In genomic region chr3:12187448-12188327, GRCh38 we compare ENCODE assay signal across 8 cellular contexts. TPM values are rescaled to one million over a fixed set of nuclear protein-coding genes. Genes with fewer than 3 reads are reported as not detected.
A peak's percentile ranks its signal among the peaks of the same experiment; 100 is the strongest.
DNase-seq lines count a peak whose midpoint lies in the region; ATAC-seq, FAIRE-seq and TF ChIP-seq lines count a peak whose summit lies in the region.

No MANE protein-coding gene starts in this region.

- H3K27ac Mint-ChIP-seq in MCF 10A (ENCODE audit: low read depth, unreplicated experiment): peak overlapping the region; percentile 96

- peak overlapping the region; percentile 66; the same call in 1 of the 2 replicates for H2AFZ ChIP-seq in PC-9

- H3F3A ChIP-seq in PC-9 (ENCODE audit: insufficient read depth, low read depth): peaks cover 37% of the 10 kb centered on the region

- DNase-seq in GM18507 (ENCODE audit: extremely low spot score, insufficient read length, low read depth): peak; percentile 37
- peak; percentile 23 to 71 for DNase-seq in PC-9
- peak; percentile 60 for DNase-seq in MCF 10A (ENCODE audit: unreplicated experiment)
- no peak for DNase-seq in NCI-H345 (lab: John Stamatoyannopoulos, UW)

- ATAC-seq in HG02678 (IDR thresholded peaks at IDR 0.05; ENCODE audit: unreplicated experiment): peak; percentile 73
- ATAC-seq in GM19455 (IDR thresholded peaks at IDR 0.05; ENCODE audit: unreplicated experiment): no peak

- H3K27me3 ChIP-seq in PC-9 (ENCODE audit: insufficient read depth, low read depth) (no peaks in the 10 kb centered on the region), mucosa of rectum (ENCODE audit: control insufficient read depth in 2 of 2, insufficient read depth in 2 of 2, low read length in 2 of 2) (no peaks in the 10 kb centered on the region), thymus (ENCODE audit: control insufficient read depth, insufficient read depth) (no peaks in the 10 kb centered on the region)

- H3K4me3 Mint-ChIP-seq in MCF 10A (ENCODE audit: unreplicated experiment): peak overlapping the region; percentile 33

- H3K4me3 ChIP-seq in PC-9 (peak overlapping the region; percentile 8; the same call in 1 of the 2 replicates), mucosa of rectum (ENCODE audit: low read length in 2 of 2) (no peak overlapping the region), thymus (ENCODE audit: low read length) (no peak overlapping the region)

- 10% methylated on average over 7 of the region's 7 CpGs for WGBS in thymus

- BruUV-seq in PC-9 (replicated peaks; lab: Mats Ljungman, UMichigan) (no TSS peak), MCF 10A (replicated peaks; lab: Mats Ljungman, UMichigan) (TSS peak; percentile 71)

- peak overlapping the region in 1 of 2 donors; percentile 14 for H3K9ac ChIP-seq in mucosa of rectum (ENCODE audit: low read depth in 1 of 2, low read length in 2 of 2)

- TF ChIP-seq CTCF in PC-9 (conservative IDR thresholded peaks at IDR 0.05) (no peak), MCF 10A (IDR thresholded peaks at IDR 0.05; ENCODE audit: unreplicated experiment) (no peak)

- CTCF ChIA-PET in PC-9 (lab: Charles Lee): interaction anchor here (0.9 to 1.1 kb wide), 2 partner anchors 9 to 292 kb away, joined by 4 to 6 read pairs; no protein-coding TSS in a partner anchor
- CTCF ChIA-PET in MCF 10A (lab: Yijun Ruan, JAX): interaction anchor here (0.6 to 8.2 kb wide), 7 partner anchors 12 to 591 kb away, joined by 3 to 86 read pairs (median 6); no protein-coding TSS in a partner anchor

- peak overlapping the region; percentile 66 for H3K4me2 ChIP-seq in PC-9

- no peaks in the 10 kb centered on the region for H3K36me3 ChIP-seq in PC-9 (ENCODE audit: low read depth)
- no peaks in the 10 kb centered on the region for H3K36me3 ChIP-seq in mucosa of rectum (ENCODE audit: control insufficient read depth in 2 of 2, insufficient read depth in 2 of 2, low read length in 2 of 2)
- H3K36me3 ChIP-seq in thymus (ENCODE audit: control insufficient read depth, insufficient read depth): no peaks in the 10 kb centered on the region

- H3K79me2 ChIP-seq in PC-9 (ENCODE audit: low read depth): no peaks in the 10 kb centered on the region

- H3K9me3 Mint-ChIP-seq in MCF 10A (ENCODE audit: unreplicated experiment): no peaks in the 10 kb centered on the region

- H3K27me3 Mint-ChIP-seq in MCF 10A (ENCODE audit: insufficient read depth, unreplicated experiment): no peaks in the 10 kb centered on the region

- POLR2A ChIA-PET in PC-9 (lab: Charles Lee; ENCODE audit: unreplicated experiment): interaction anchor here (0.6 to 0.7 kb wide), 7 partner anchors 9 to 324 kb away, joined by 3 to 9 read pairs (median 3); no protein-coding TSS in a partner anchor
- POLR2A ChIA-PET in MCF 10A (lab: Yijun Ruan, JAX): interaction anchor here (0.9 to 1.1 kb wide), 2 partner anchors 18 to 163 kb away, joined by 3 read pairs; no protein-coding TSS in a partner anchor

- peak overlapping the region; percentile 89 for H3K27ac ChIP-seq in PC-9
- peak overlapping the region; percentile 2 to 9 for H3K27ac ChIP-seq in mucosa of rectum (ENCODE audit: low read depth in 2 of 2, low read length in 2 of 2)
- H3K27ac ChIP-seq in thymus (ENCODE audit: low read depth): peak overlapping the region; percentile 77

- peaks cover 31% of the 10 kb centered on the region for H3K4me1 Mint-ChIP-seq in MCF 10A (ENCODE audit: insufficient read depth, unreplicated experiment)

- H3K36me3 Mint-ChIP-seq in MCF 10A (ENCODE audit: insufficient read depth, unreplicated experiment): no peaks in the 10 kb centered on the region

- H3K4me1 ChIP-seq in PC-9 (replicated peaks; ENCODE audit: insufficient read depth): peaks cover 36% of the 10 kb centered on the region
- H3K4me1 ChIP-seq in mucosa of rectum (ENCODE audit: control insufficient read depth in 2 of 2, insufficient read depth in 2 of 2, low read length in 2 of 2): peaks cover 10% of the 10 kb centered on the region in 2 donors
- peaks cover 4% of the 10 kb centered on the region for H3K4me1 ChIP-seq in thymus (ENCODE audit: control insufficient read depth, insufficient read depth, low read length)

- no peaks in the 10 kb centered on the region for H3K9me2 ChIP-seq in PC-9 (ENCODE audit: insufficient read depth)

- H3K9me3 ChIP-seq in PC-9 (ENCODE audit: insufficient read depth, low read depth) (no peaks in the 10 kb centered on the region), mucosa of rectum (ENCODE audit: control insufficient read depth in 2 of 2, low read length in 2 of 2) (no peaks in the 10 kb centered on the region), thymus (ENCODE audit: control insufficient read depth) (no peaks in the 10 kb centered on the region)

- intact Hi-C loops in PC-9 (cut with micrococcal nuclease; ENCODE audit: unreplicated experiment) (no loop called here), MCF 10A (cut with micrococcal nuclease) (no loop called here)

- peak; percentile 93 for FAIRE-seq in GM18507 (lab: Jason Lieb, UNC)

- no peaks in the 10 kb centered on the region for H4K20me1 ChIP-seq in PC-9 (ENCODE audit: insufficient read depth)

RNA-seq across cellular contexts. Expression of gene TIMP4, which starts 29.0 kb away (rescaled TPM):
- total RNA-seq in PC-9 (2021): 15.5 and 19.0 TPM in 2 replicates
- total RNA-seq in MCF 10A (2022): not detected in 2 replicates
- polyA plus RNA-seq in thymus: 4.2 TPM

Comparison
In these comparisons a context has a peak if more than half of its experiments do, and no peak if none do; other contexts are left out.
1. H3K27ac ChIP-seq: peak in every context shown above with its lines; median percentile 89 in PC-9; 77 in thymus; 6 in mucosa of rectum.
2. RNA of gene TIMP4, which starts 29.0 kb away (total RNA-seq): 15.5 to 19.0 TPM in PC-9; not detected in MCF 10A; every median in the first group is over 10 times any median in the second.